ENCODE assay signal across 25 cellular contexts in the genomic region with DNA sequence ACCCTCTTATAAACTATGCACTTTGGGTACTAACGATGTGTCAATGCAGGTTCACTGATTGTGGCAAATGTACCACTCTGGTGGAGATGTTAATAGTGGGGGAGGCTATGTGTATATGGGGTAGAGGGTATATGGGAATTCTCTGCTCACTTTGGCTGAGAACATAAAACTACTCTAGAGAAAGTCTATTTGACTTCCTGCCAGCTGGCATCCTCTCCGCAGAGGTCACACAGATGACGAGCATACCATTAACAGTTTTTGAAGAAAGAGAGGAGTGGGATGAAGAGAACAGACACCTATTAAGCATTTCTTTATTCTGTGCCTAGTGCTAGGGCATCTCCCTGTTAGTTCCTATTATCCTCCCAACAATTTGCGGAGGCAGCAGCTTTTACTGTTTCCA.
"Had no signal": no experiment of that assay in that cellular context is flagged by ENCODE, and none has a peak within 500 bp of the region (broad histone marks: within the 10 kb centered on the region; RNA-seq: fewer than 3 reads in every experiment).

No MANE protein-coding gene starts in this region.

- H3K36me3 ChIP-seq: breast epithelium, neutrophil, ovary, prostate gland, right atrium auricular region, tibial artery had no signal

- H3K9me3 ChIP-seq: breast epithelium, neutrophil, ovary, prostate gland, right atrium auricular region, tibial artery had no signal

- H3K27me3 ChIP-seq: breast epithelium, neutrophil, ovary, right atrium auricular region, tibial artery had no signal

- H3K36me3 Mint-ChIP-seq: immature natural killer cell, natural killer cell had no signal

- H3K4me1 ChIP-seq: breast epithelium, prostate gland, tibial artery had no signal

- H3K27me3 Mint-ChIP-seq: activated naive CD4-positive, alpha-beta T cell treated with anti-CD3 and anti-CD28 coated beads, Interleukin-2, amount 50 U/mL, for 24 hours; stimulated activated naive CD8-positive, alpha-beta T cell treated with anti-CD3 and anti-CD28 coated beads, Interleukin-15, Interleukin-2, amounts not matched to agents 100 ng/mL and 50 ng/mL, for 24 hours had no signal

- H3K4me3 ChIP-seq: breast epithelium, ovary, prostate gland, right atrium auricular region, skin epidermis, tibial artery had no signal

- H3K27ac Mint-ChIP-seq: activated naive CD4-positive, alpha-beta T cell treated with anti-CD3 and anti-CD28 coated beads, Interleukin-2, amount 50 U/mL, for 24 hours; endodermal cell; immature natural killer cell; natural killer cell; stimulated activated naive CD8-positive, alpha-beta T cell treated with anti-CD3 and anti-CD28 coated beads, Interleukin-15, Interleukin-2, amounts not matched to agents 100 ng/mL and 50 ng/mL, for 24 hours had no signal

- DNase-seq: activated gamma-delta T cell treated with Interleukin-2 at 50 U/mL for 16 hours; activated T-cell treated with anti-CD3 and anti-CD28 coated beads, Interleukin-2, amount 50 U/mL, for 1 hour; anterior cingulate cortex; cortex of kidney; endodermal cell; foreskin melanocyte; immature natural killer cell; kidney glomerular epithelial cell; left ventricle myocardium superior; mammary epithelial cell; midbrain; natural killer cell; ovary; stimulated activated CD4-positive, alpha-beta T cell treated with anti-CD3 and anti-CD28 coated beads, Interleukin-1b, Interleukin-23, amount 100 ng/mL, for 48 hours; T-helper 1 cell; tibial artery; WERI-Rb-1 had no signal

- H3K4me1 Mint-ChIP-seq: activated naive CD4-positive, alpha-beta T cell treated with anti-CD3 and anti-CD28 coated beads, Interleukin-2, amount 50 U/mL, for 24 hours; immature natural killer cell; natural killer cell had no signal

- H3K27ac ChIP-seq: breast epithelium, epithelial cell of prostate, neutrophil, ovary, prostate gland, right atrium auricular region, skin epidermis, tibial artery, WERI-Rb-1 had no signal

- H3K9me3 Mint-ChIP-seq: activated naive CD4-positive, alpha-beta T cell treated with anti-CD3 and anti-CD28 coated beads, Interleukin-2, amount 50 U/mL, for 24 hours; endodermal cell; stimulated activated naive CD8-positive, alpha-beta T cell treated with anti-CD3 and anti-CD28 coated beads, Interleukin-15, Interleukin-2, amounts not matched to agents 100 ng/mL and 50 ng/mL, for 24 hours had no signal

- H3K4me3 Mint-ChIP-seq: activated naive CD4-positive, alpha-beta T cell treated with anti-CD3 and anti-CD28 coated beads, Interleukin-2, amount 50 U/mL, for 24 hours; endodermal cell; immature natural killer cell; natural killer cell; stimulated activated naive CD8-positive, alpha-beta T cell treated with anti-CD3 and anti-CD28 coated beads, Interleukin-15, Interleukin-2, amounts not matched to agents 100 ng/mL and 50 ng/mL, for 24 hours had no signal
